In genomic region chr20:52137850-52138249, GRCh38 we compare ENCODE assay signal across 39 cellular contexts.
"Had no signal": no experiment of that assay in that cellular context is flagged by ENCODE, and none has a peak within 500 bp of the region (broad histone marks: within the 10 kb centered on the region; RNA-seq: fewer than 3 reads in every experiment).

No MANE protein-coding gene starts in this region.

- H3K27me3 ChIP-seq: adrenal gland, ascending aorta, body of pancreas, brain microvascular endothelial cell, breast epithelium, cardiac muscle cell had no signal

- H3K27ac ChIP-seq: adrenal gland, ascending aorta, body of pancreas, brain microvascular endothelial cell, breast epithelium, cardiac muscle cell had no signal

- FAIRE-seq: astrocyte, bronchial epithelial cell had no signal

- H3K36me3 ChIP-seq: adrenal gland, ascending aorta, brain microvascular endothelial cell, breast epithelium, cardiac muscle cell had no signal

- H3K27me3 Mint-ChIP-seq: activated naive CD4-positive, alpha-beta T cell treated with anti-CD3 and anti-CD28 coated beads, Interleukin-2, amount 10 ng/mL, durations not matched to agents 7 days and 5 days; activated naive CD4-positive, alpha-beta T cell treated with anti-CD3 and anti-CD28 coated beads, Interleukin-2, amount 50 U/mL, for 24 hours; activated naive CD8-positive, alpha-beta T cell; activated naive CD8-positive, alpha-beta T cell treated with anti-CD3 and anti-CD28 coated beads for 36 hours; activated naive CD8-positive, alpha-beta T cell treated with anti-CD3 and anti-CD28 coated beads, Interleukin-2, amount 10 ng/mL, durations not matched to agents 7 days and 5 days; activated naive CD8-positive, alpha-beta T cell treated with anti-CD3 and anti-CD28 coated beads, Interleukin-2, amount 50 U/mL, for 24 hours; activated T-cell treated with anti-CD3 and anti-CD28 coated beads, Interleukin-2, amount 50 U/mL, for 24 hours; activated T-helper 17 cell treated with anti-CD3 and anti-CD28 coated beads, Interleukin-2, amount 50 U/mL, for 72 hours; brain; central memory CD8-positive, alpha-beta T cell had no signal

- ATAC-seq: activated naive CD4-positive, alpha-beta T cell treated with anti-CD3 and anti-CD28 coated beads, Interleukin-2, amount 50 U/mL, for 72 hours; activated naive CD8-positive, alpha-beta T cell treated with anti-CD3 and anti-CD28 coated beads, Interleukin-2, amount 50 U/mL, for 24 hours; activated T-cell treated with anti-CD3 and anti-CD28 coated beads, Interleukin-2, amount 50 U/mL, for 4 hours; activated T-cell treated with anti-CD3 and anti-CD28 coated beads, Interleukin-2, amount 50 U/mL, for 72 hours; activated T-helper 17 cell treated with anti-CD3 and anti-CD28 coated beads, Interleukin-2, amount 50 U/mL, for 72 hours; body of pancreas had no signal

- H3K27ac Mint-ChIP-seq: activated naive CD4-positive, alpha-beta T cell treated with anti-CD3 and anti-CD28 coated beads for 36 hours; activated naive CD4-positive, alpha-beta T cell treated with anti-CD3 and anti-CD28 coated beads, Interleukin-2, amount 10 ng/mL, durations not matched to agents 7 days and 5 days; activated naive CD4-positive, alpha-beta T cell treated with anti-CD3 and anti-CD28 coated beads, Interleukin-2, amount 50 U/mL, for 24 hours; activated naive CD4-positive, alpha-beta T cell treated with anti-CD3 and anti-CD28 coated beads, Interleukin-2, amount 50 U/mL, for 72 hours; activated naive CD8-positive, alpha-beta T cell; activated naive CD8-positive, alpha-beta T cell treated with anti-CD3 and anti-CD28 coated beads for 36 hours; activated naive CD8-positive, alpha-beta T cell treated with anti-CD3 and anti-CD28 coated beads, Interleukin-2, amount 10 ng/mL, durations not matched to agents 7 days and 5 days; activated naive CD8-positive, alpha-beta T cell treated with anti-CD3 and anti-CD28 coated beads, Interleukin-2, amount 50 U/mL, for 24 hours; activated T-cell treated with anti-CD3 and anti-CD28 coated beads, Interleukin-2, amount 50 U/mL, for 24 hours; activated T-cell treated with anti-CD3 and anti-CD28 coated beads, Interleukin-2, amount 50 U/mL, for 72 hours; activated T-helper 1 cell treated with anti-CD3 and anti-CD28 coated beads, Interleukin-12 subunit alpha, Interleukin-12 subunit beta, Interleukin-2, Interleukin-4 antibody, amounts not matched to agents 30 ng/mL and 10 ng/mL and 1 ng/mL, durations not matched to agents 14 hours and 24 hours and 36 hours; activated T-helper 17 cell treated with anti-CD3 and anti-CD28 coated beads, Interleukin-2, amount 50 U/mL, for 72 hours; activated T-helper 2 cell treated with anti-CD3 and anti-CD28 coated beads, Interferon-gamma antibody, Interleukin-2, Interleukin-4, amounts not matched to agents 10 μg/mL and 5 μg/mL and 100 μg/mL, durations not matched to agents 14 hours and 24 hours and 36 hours; brain had no signal

- H3K4me3 Mint-ChIP-seq: activated naive CD4-positive, alpha-beta T cell treated with anti-CD3 and anti-CD28 coated beads for 36 hours; activated naive CD4-positive, alpha-beta T cell treated with anti-CD3 and anti-CD28 coated beads, Interleukin-2, amount 10 ng/mL, durations not matched to agents 7 days and 5 days; activated naive CD4-positive, alpha-beta T cell treated with anti-CD3 and anti-CD28 coated beads, Interleukin-2, amount 50 U/mL, for 24 hours; activated naive CD8-positive, alpha-beta T cell; activated naive CD8-positive, alpha-beta T cell treated with anti-CD3 and anti-CD28 coated beads for 36 hours; activated naive CD8-positive, alpha-beta T cell treated with anti-CD3 and anti-CD28 coated beads, Interleukin-2, amount 10 ng/mL, durations not matched to agents 7 days and 5 days; activated naive CD8-positive, alpha-beta T cell treated with anti-CD3 and anti-CD28 coated beads, Interleukin-2, amount 50 U/mL, for 24 hours; activated T-cell treated with anti-CD3 and anti-CD28 coated beads, Interleukin-2, amount 50 U/mL, for 24 hours; activated T-cell treated with anti-CD3 and anti-CD28 coated beads, Interleukin-2, amount 50 U/mL, for 4 hours; activated T-cell treated with anti-CD3 and anti-CD28 coated beads, Interleukin-2, amount 50 U/mL, for 72 hours; activated T-helper 1 cell treated with anti-CD3 and anti-CD28 coated beads, Interleukin-12 subunit alpha, Interleukin-12 subunit beta, Interleukin-2, Interleukin-4 antibody, amounts not matched to agents 30 ng/mL and 10 ng/mL and 1 ng/mL, durations not matched to agents 14 hours and 24 hours and 36 hours; activated T-helper 17 cell treated with anti-CD3 and anti-CD28 coated beads, Interleukin-2, amount 50 U/mL, for 72 hours; brain; central memory CD8-positive, alpha-beta T cell had no signal

- H3K4me3 ChIP-seq: adrenal gland, ascending aorta, body of pancreas, breast epithelium, cardiac muscle cell had no signal

- H3K4me1 Mint-ChIP-seq: activated naive CD4-positive, alpha-beta T cell treated with anti-CD3 and anti-CD28 coated beads, Interleukin-2, amount 10 ng/mL, durations not matched to agents 7 days and 5 days; activated naive CD4-positive, alpha-beta T cell treated with anti-CD3 and anti-CD28 coated beads, Interleukin-2, amount 50 U/mL, for 24 hours; activated naive CD8-positive, alpha-beta T cell treated with anti-CD3 and anti-CD28 coated beads, Interleukin-2, amount 10 ng/mL, durations not matched to agents 7 days and 5 days; activated naive CD8-positive, alpha-beta T cell treated with anti-CD3 and anti-CD28 coated beads, Interleukin-2, amount 50 U/mL, for 24 hours; activated T-helper 17 cell treated with anti-CD3 and anti-CD28 coated beads, Interleukin-2, amount 50 U/mL, for 72 hours; brain; central memory CD8-positive, alpha-beta T cell had no signal

- DNase-seq: activated effector memory CD4-positive, alpha-beta T cell treated with anti-CD3 and anti-CD28 coated beads, Interleukin-2, amount 50 U/mL, for 16 hours; activated effector memory CD4-positive, alpha-beta T cell treated with Interleukin-2 at 50 U/mL for 16 hours; activated gamma-delta T cell; activated gamma-delta T cell treated with Interleukin-2 at 50 U/mL for 16 hours; activated naive CD4-positive, alpha-beta T cell; activated naive CD4-positive, alpha-beta T cell treated with anti-CD3 and anti-CD28 coated beads for 36 hours; activated naive CD4-positive, alpha-beta T cell treated with anti-CD3 and anti-CD28 coated beads, Interleukin-2, amount 10 ng/mL, durations not matched to agents 7 days and 5 days; activated naive CD4-positive, alpha-beta T cell treated with anti-CD3 and anti-CD28 coated beads, Interleukin-2, amount 50 U/mL, for 16 hours; activated naive CD8-positive, alpha-beta T cell treated with anti-CD3 and anti-CD28 coated beads for 36 hours; activated naive CD8-positive, alpha-beta T cell treated with anti-CD3 and anti-CD28 coated beads, Interleukin-2, amount 10 ng/mL, durations not matched to agents 7 days and 5 days; activated naive CD8-positive, alpha-beta T cell treated with anti-CD3 and anti-CD28 coated beads, Interleukin-2, amount 50 U/mL, for 24 hours; activated T-cell treated with anti-CD3 and anti-CD28 coated beads, Interleukin-2, amount 50 U/mL, for 1 hour; activated T-cell treated with anti-CD3 and anti-CD28 coated beads, Interleukin-2, amount 50 U/mL, for 24 hours; activated T-cell treated with anti-CD3 and anti-CD28 coated beads, Interleukin-2, amount 50 U/mL, for 4 hours; activated T-cell treated with anti-CD3 and anti-CD28 coated beads, Interleukin-2, amount 50 U/mL, for 48 hours; activated T-cell treated with anti-CD3 and anti-CD28 coated beads, Interleukin-2, amount 50 U/mL, for 72 hours; adrenal gland; amniotic stem cell; amygdala; anterior cingulate cortex; aorta; body of pancreas; brain microvascular endothelial cell; caudate nucleus; central memory CD4-positive, alpha-beta T cell; cerebellar nuclear complex had no signal

- H3K9me3 ChIP-seq: adrenal gland, ascending aorta, body of pancreas had no signal

- H3K9me3 Mint-ChIP-seq: activated naive CD4-positive, alpha-beta T cell treated with anti-CD3 and anti-CD28 coated beads for 36 hours; activated naive CD4-positive, alpha-beta T cell treated with anti-CD3 and anti-CD28 coated beads, Interleukin-2, amount 10 ng/mL, durations not matched to agents 7 days and 5 days; activated naive CD4-positive, alpha-beta T cell treated with anti-CD3 and anti-CD28 coated beads, Interleukin-2, amount 50 U/mL, for 24 hours; activated naive CD4-positive, alpha-beta T cell treated with anti-CD3 and anti-CD28 coated beads, Interleukin-2, amount 50 U/mL, for 72 hours; activated naive CD8-positive, alpha-beta T cell treated with anti-CD3 and anti-CD28 coated beads for 36 hours; activated naive CD8-positive, alpha-beta T cell treated with anti-CD3 and anti-CD28 coated beads, Interleukin-2, amount 10 ng/mL, durations not matched to agents 7 days and 5 days; activated naive CD8-positive, alpha-beta T cell treated with anti-CD3 and anti-CD28 coated beads, Interleukin-2, amount 50 U/mL, for 24 hours; activated T-cell treated with anti-CD3 and anti-CD28 coated beads, Interleukin-2, amount 50 U/mL, for 24 hours; activated T-cell treated with anti-CD3 and anti-CD28 coated beads, Interleukin-2, amount 50 U/mL, for 4 hours; activated T-cell treated with anti-CD3 and anti-CD28 coated beads, Interleukin-2, amount 50 U/mL, for 72 hours; activated T-helper 1 cell treated with anti-CD3 and anti-CD28 coated beads, Interleukin-12 subunit alpha, Interleukin-12 subunit beta, Interleukin-2, Interleukin-4 antibody, amounts not matched to agents 30 ng/mL and 10 ng/mL and 1 ng/mL, durations not matched to agents 14 hours and 24 hours and 36 hours; activated T-helper 17 cell treated with anti-CD3 and anti-CD28 coated beads, Interleukin-2, amount 50 U/mL, for 72 hours; activated T-helper 2 cell treated with anti-CD3 and anti-CD28 coated beads, Interferon-gamma antibody, Interleukin-2, Interleukin-4, amounts not matched to agents 10 μg/mL and 5 μg/mL and 100 μg/mL, durations not matched to agents 14 hours and 24 hours and 36 hours; central memory CD8-positive, alpha-beta T cell had no signal

- H3K4me1 ChIP-seq: adrenal gland, ascending aorta, body of pancreas, breast epithelium had no signal

- H3K36me3 Mint-ChIP-seq: activated naive CD4-positive, alpha-beta T cell treated with anti-CD3 and anti-CD28 coated beads, Interleukin-2, amount 10 ng/mL, durations not matched to agents 7 days and 5 days; activated naive CD8-positive, alpha-beta T cell treated with anti-CD3 and anti-CD28 coated beads, Interleukin-2, amount 10 ng/mL, durations not matched to agents 7 days and 5 days had no signal
